ENCODE assay signal across 13 cellular contexts in the genomic region with DNA sequence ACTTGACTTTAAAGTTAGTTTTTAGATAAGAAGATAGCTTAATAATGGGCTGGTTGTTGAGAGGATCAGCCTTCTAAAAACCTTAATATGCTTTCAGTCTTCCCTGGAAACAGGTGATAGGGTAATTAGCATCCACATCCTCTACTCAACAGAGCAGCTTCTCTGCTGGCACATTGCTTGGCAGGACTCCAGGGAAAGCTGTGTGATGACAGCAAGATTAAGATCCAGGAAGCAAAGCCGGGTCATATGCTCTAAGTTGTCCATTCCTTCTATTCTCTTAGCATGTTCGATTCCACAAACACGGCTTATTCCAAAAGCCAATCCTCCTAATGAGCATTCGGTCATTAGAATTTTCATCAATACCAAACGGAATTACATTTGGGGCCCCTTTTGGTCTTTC.
DNase-seq lines count a peak whose midpoint lies in the region; ATAC-seq and TF ChIP-seq lines count a peak whose summit lies in the region.
"Had no signal": no experiment of that assay in that cellular context is flagged by ENCODE, and none has a peak within 500 bp of the region (broad histone marks: within the 10 kb centered on the region; RNA-seq: fewer than 3 reads in every experiment).

No MANE protein-coding gene starts in this region.

- DNase-seq in COR-L47 (lab: John Stamatoyannopoulos, UW) (peak; percentile 4), LNCaP clone FGC (ENCODE audit: low read depth) (peak; percentile 4), WERI-Rb-1 (peak; percentile 53), iris pigment epithelial cell (ENCODE audit: low read depth) (peak; percentile 68), AML-193 (lab: John Stamatoyannopoulos, UW) (no peak), GM19238 (ENCODE audit: insufficient read length, low spot score) (no peak), CD14-positive monocyte (ENCODE audit: low spot score) (no peak)
- DNase-seq: activated CD4-positive, CD25-positive, alpha-beta regulatory T cell treated with anti-CD3 and anti-CD28 coated beads, Interleukin-2, amount 50 U/mL, for 72 hours; activated gamma-delta T cell treated with Interleukin-2 at 50 U/mL for 16 hours; Caco-2; stimulated activated CD4-positive, alpha-beta T cell treated with anti-CD3 and anti-CD28 coated beads, Interleukin-4, amount 100 ng/mL, for 1 hour had no signal

- H3K4me3 ChIP-seq in LNCaP clone FGC (ENCODE audit: low read depth, low read length) (no peak overlapping the region), WERI-Rb-1 (ENCODE audit: low read depth, low read length) (no peak overlapping the region)

- peaks cover 11% of the 10 kb centered on the region for H3K4me1 Mint-ChIP-seq in CD14-positive monocyte

- ATAC-seq in HG03097 (IDR thresholded peaks at IDR 0.05; ENCODE audit: low FRiP score, unreplicated experiment), result no peak

- intact Hi-C loops in CD14-positive monocyte (cut with micrococcal nuclease), result no loop called here

- H3K27me3 Mint-ChIP-seq in CD14-positive monocyte (ENCODE audit: low read depth in 3 of 3), result peaks cover 0 to 2% (median 0%) of the 10 kb centered on the region in 3 donors
- H3K27me3 Mint-ChIP-seq: dendritic cell treated with granulocyte-macrophage colony-stimulating factor and Interleukin-4, amounts not matched to agents 40 ng/mL and 50 ng/mL, for 4 days had no signal

- H3K36me3 ChIP-seq in WERI-Rb-1, result no peaks in the 10 kb centered on the region; the same call in 1 of the 2 replicates

- H3K27ac Mint-ChIP-seq in CD14-positive monocyte, result no peak overlapping the region
- H3K27ac Mint-ChIP-seq: dendritic cell treated with granulocyte-macrophage colony-stimulating factor and Interleukin-4, amounts not matched to agents 40 ng/mL and 50 ng/mL, for 4 days had no signal

- H3K4me3 Mint-ChIP-seq in CD14-positive monocyte, result no peak overlapping the region
- H3K4me3 Mint-ChIP-seq: dendritic cell treated with granulocyte-macrophage colony-stimulating factor and Interleukin-4, amounts not matched to agents 40 ng/mL and 50 ng/mL, for 4 days had no signal

- no peak overlapping the region for H3K27ac ChIP-seq in WERI-Rb-1

- no peaks in the 10 kb centered on the region for H3K27me3 ChIP-seq in WERI-Rb-1 (ENCODE audit: insufficient read depth, low read depth, severe bottlenecking)

- H3K9me3 Mint-ChIP-seq in CD14-positive monocyte, result peaks cover 0 to 2% (median 0%) of the 10 kb centered on the region in 7 donors

- H3K9me3 ChIP-seq in WERI-Rb-1 (ENCODE audit: severe bottlenecking), result no peaks in the 10 kb centered on the region
- H3K9me3 ChIP-seq: Caco-2 had no signal

- TF ChIP-seq CTCF in LNCaP clone FGC (IDR thresholded peaks at IDR 0.05; ENCODE audit: control insufficient read depth, extremely low read depth, insufficient read depth) (no peak), WERI-Rb-1 (IDR thresholded peaks at IDR 0.05; ENCODE audit: low read depth, low read length) (no peak), CD14-positive monocyte (IDR thresholded peaks at IDR 0.05) (no peak)

- H3K36me3 Mint-ChIP-seq in CD14-positive monocyte, result no peaks in the 10 kb centered on the region

Comparison
In these comparisons a context has a peak if more than half of its experiments do, and no peak if none do; other contexts are left out.
1. DNase-seq: peak in COR-L47 (single experiment), LNCaP clone FGC (single experiment), WERI-Rb-1 (single experiment) and iris pigment epithelial cell (single experiment); none in AML-193 (0 of 2), GM19238 (single experiment) and CD14-positive monocyte (single experiment).